ENCODE assay signal across 13 cellular contexts in genomic region chr17:70171159-70171558, GRCh38. TPM values are rescaled to one million over a fixed set of nuclear protein-coding genes. Genes with fewer than 3 reads are reported as not detected.
DNase-seq lines count a peak whose midpoint lies in the region; ATAC-seq lines count a peak whose summit lies in the region.
"Had no signal": no experiment of that assay in that cellular context is flagged by ENCODE, and none has a peak within 500 bp of the region (broad histone marks: within the 10 kb centered on the region; RNA-seq: fewer than 3 reads in every experiment).

No MANE protein-coding gene starts in this region.

- no peaks in the 10 kb centered on the region for H3K27me3 ChIP-seq in right cardiac atrium (ENCODE audit: control insufficient read depth, insufficient read depth)
- H3K27me3 ChIP-seq in muscle layer of duodenum (ENCODE audit: low read depth, low read length) = no peaks in the 10 kb centered on the region

- peak overlapping the region; percentile 42 for H3K27ac Mint-ChIP-seq in dendritic cell treated with granulocyte-macrophage colony-stimulating factor and Interleukin-4, amounts not matched to agents 40 ng/mL and 50 ng/mL, for 4 days
- no peak overlapping the region for H3K27ac Mint-ChIP-seq in activated CD4-positive, alpha-beta memory T cell treated with anti-CD3 and anti-CD28 coated beads for 36 hours
- H3K27ac Mint-ChIP-seq: activated naive CD8-positive, alpha-beta T cell treated with anti-CD3 and anti-CD28 coated beads, Interleukin-2, amount 50 U/mL, for 24 hours had no signal

- intact Hi-C loops in right cardiac atrium (cut with DNase I) (no loop called here), left ventricle myocardium superior (cut with micrococcal nuclease) (loop anchor here (10.0 kb wide), 1 partner anchor 124 kb away; no protein-coding TSS in a partner anchor)
- intact Hi-C loops in dendritic cell treated with granulocyte-macrophage colony-stimulating factor and Interleukin-4, amounts not matched to agents 40 ng/mL and 50 ng/mL, for 4 days (cut with micrococcal nuclease) = loop anchor here (10.0 kb wide), 2 partner anchors 194 to 324 kb away; no protein-coding TSS in a partner anchor
- intact Hi-C loops in activated CD4-positive, alpha-beta memory T cell treated with anti-CD3 and anti-CD28 coated beads for 36 hours (cut with micrococcal nuclease) = no loop called here

- POLR2A ChIA-PET in activated CD4-positive, alpha-beta memory T cell treated with anti-CD3 and anti-CD28 coated beads for 36 hours (lab: Charles Lee) = no interaction called here

- 35% methylated on average over 5 of the region's 5 CpGs for whole genome bisulfite sequencing in right cardiac atrium

- CTCF ChIA-PET in activated CD4-positive, alpha-beta memory T cell treated with anti-CD3 and anti-CD28 coated beads for 36 hours (lab: Charles Lee) = no interaction called here

- H3K4me1 ChIP-seq in right cardiac atrium (ENCODE audit: control insufficient read depth, insufficient read depth, low read length) (peaks cover 2% of the 10 kb centered on the region), muscle layer of duodenum (ENCODE audit: control insufficient read depth in 1 of 2, insufficient read depth in 2 of 2, low read length in 2 of 2) (peaks cover 0 to 4% of the 10 kb centered on the region in 2 donors)

- ATAC-seq in right cardiac atrium = no peak
- ATAC-seq in left ventricle myocardium superior = no peak
- no peak for ATAC-seq in GM21526 (IDR thresholded peaks at IDR 0.05; ENCODE audit: low FRiP score, unreplicated experiment)
- no peak for ATAC-seq in GM19397 (IDR thresholded peaks at IDR 0.05; ENCODE audit: unreplicated experiment)
- no peak for ATAC-seq in HG02938 (IDR thresholded peaks at IDR 0.05; ENCODE audit: unreplicated experiment)
- ATAC-seq: activated naive CD8-positive, alpha-beta T cell treated with anti-CD3 and anti-CD28 coated beads, Interleukin-2, amount 50 U/mL, for 24 hours had no signal

- H3K36me3 ChIP-seq in muscle layer of duodenum (ENCODE audit: control insufficient read depth in 1 of 2, insufficient read depth in 2 of 2, low read length in 2 of 2) = peaks cover 9 to 16% of the 10 kb centered on the region in 2 donors

- H3K27ac ChIP-seq in right cardiac atrium (ENCODE audit: low read length) (no peak overlapping the region), muscle layer of duodenum (ENCODE audit: low read length) (no peak overlapping the region)
- H3K27ac ChIP-seq: C4-2B had no signal

- peaks cover 4% of the 10 kb centered on the region for H3K27me3 Mint-ChIP-seq in dendritic cell treated with granulocyte-macrophage colony-stimulating factor and Interleukin-4, amounts not matched to agents 40 ng/mL and 50 ng/mL, for 4 days
- peaks cover 54% of the 10 kb centered on the region for H3K27me3 Mint-ChIP-seq in activated CD4-positive, alpha-beta memory T cell treated with anti-CD3 and anti-CD28 coated beads for 36 hours

- H3K9me3 Mint-ChIP-seq in dendritic cell treated with granulocyte-macrophage colony-stimulating factor and Interleukin-4, amounts not matched to agents 40 ng/mL and 50 ng/mL, for 4 days = peaks cover 12% of the 10 kb centered on the region
- no peaks in the 10 kb centered on the region for H3K9me3 Mint-ChIP-seq in activated CD4-positive, alpha-beta memory T cell treated with anti-CD3 and anti-CD28 coated beads for 36 hours
- H3K9me3 Mint-ChIP-seq: activated naive CD8-positive, alpha-beta T cell treated with anti-CD3 and anti-CD28 coated beads, Interleukin-2, amount 50 U/mL, for 24 hours had no signal

- H3K4me1 Mint-ChIP-seq in dendritic cell treated with granulocyte-macrophage colony-stimulating factor and Interleukin-4, amounts not matched to agents 40 ng/mL and 50 ng/mL, for 4 days (ENCODE audit: low read depth) = peaks cover 34% of the 10 kb centered on the region
- peaks cover 20% of the 10 kb centered on the region for H3K4me1 Mint-ChIP-seq in activated CD4-positive, alpha-beta memory T cell treated with anti-CD3 and anti-CD28 coated beads for 36 hours (ENCODE audit: low read depth)

- H3K9me3 ChIP-seq in right cardiac atrium (ENCODE audit: control insufficient read depth, low read length) (no peaks in the 10 kb centered on the region), muscle layer of duodenum (ENCODE audit: control insufficient read depth in 1 of 2, low read length in 2 of 2) (no peaks in the 10 kb centered on the region)

- H3K36me3 Mint-ChIP-seq in dendritic cell treated with granulocyte-macrophage colony-stimulating factor and Interleukin-4, amounts not matched to agents 40 ng/mL and 50 ng/mL, for 4 days (ENCODE audit: low read depth) = peaks cover 50% of the 10 kb centered on the region
- H3K36me3 Mint-ChIP-seq in activated CD4-positive, alpha-beta memory T cell treated with anti-CD3 and anti-CD28 coated beads for 36 hours = no peaks in the 10 kb centered on the region

- no peak for DNase-seq in right cardiac atrium
- DNase-seq in left ventricle myocardium superior = no peak
- DNase-seq in activated CD4-positive, alpha-beta memory T cell treated with anti-CD3 and anti-CD28 coated beads for 36 hours = no peak
- DNase-seq: activated CD8-positive, alpha-beta memory T cell treated with anti-CD3 and anti-CD28 coated beads, Interleukin-2, amount 50 U/mL, for 4 hours; activated naive CD8-positive, alpha-beta T cell treated with anti-CD3 and anti-CD28 coated beads, Interleukin-2, amount 50 U/mL, for 24 hours; NCI-H2029 treated with DMSO at 0.1 percent for 48 hours; RPMI8226 had no signal

- peak overlapping the region; percentile 85 for H3K4me3 Mint-ChIP-seq in dendritic cell treated with granulocyte-macrophage colony-stimulating factor and Interleukin-4, amounts not matched to agents 40 ng/mL and 50 ng/mL, for 4 days
- H3K4me3 Mint-ChIP-seq in activated CD4-positive, alpha-beta memory T cell treated with anti-CD3 and anti-CD28 coated beads for 36 hours = no peak overlapping the region
- H3K4me3 Mint-ChIP-seq: activated naive CD8-positive, alpha-beta T cell treated with anti-CD3 and anti-CD28 coated beads, Interleukin-2, amount 50 U/mL, for 24 hours had no signal

- H3K4me3 ChIP-seq in right cardiac atrium (ENCODE audit: low read length) = peak overlapping the region; percentile 71
- peak overlapping the region; percentile 72 to 83 for H3K4me3 ChIP-seq in muscle layer of duodenum (ENCODE audit: low read depth in 1 of 2, low read length in 2 of 2)

RNA-seq across cellular contexts. Expression of gene KCNJ2, which starts 1.8 kb away (rescaled TPM):
- total RNA-seq in right cardiac atrium = 10 to 100 TPM in 1 of 4 donors, 1 to 10 TPM in 3; 6.7 to 11.3 (median 8.6) TPM
- polyA plus RNA-seq in right cardiac atrium = 2.3 TPM
- total RNA-seq in left ventricle myocardium superior = 50.6 TPM
- total RNA-seq in activated CD4-positive, alpha-beta memory T cell treated with anti-CD3 and anti-CD28 coated beads for 36 hours = not detected

Comparison
In these comparisons a context has a peak if more than half of its experiments do, and no peak if none do; other contexts are left out.
1. intact Hi-C loops: an anchor here in left ventricle myocardium superior (10.0 kb wide) and dendritic cell treated with granulocyte-macrophage colony-stimulating factor and Interleukin-4, amounts not matched to agents 40 ng/mL and 50 ng/mL, for 4 days (10.0 kb wide); none called in right cardiac atrium and activated CD4-positive, alpha-beta memory T cell treated with anti-CD3 and anti-CD28 coated beads for 36 hours.
2. RNA of gene KCNJ2, which starts 1.8 kb away (total RNA-seq): 50.6 TPM in left ventricle myocardium superior (single experiment) and 6.7 to 11.3 TPM in right cardiac atrium; not detected in activated CD4-positive, alpha-beta memory T cell treated with anti-CD3 and anti-CD28 coated beads for 36 hours; every median in the first group is over 4 times any median in the second.